In genomic region chr4:79897174-79897573, GRCh38 we compare ENCODE assay signal across 28 cellular contexts.
"Had no signal": no experiment of that assay in that cellular context is flagged by ENCODE, and none has a peak within 500 bp of the region (broad histone marks: within the 10 kb centered on the region; RNA-seq: fewer than 3 reads in every experiment).

No MANE protein-coding gene starts in this region.

- H3K36me3 ChIP-seq: left lung, lower lobe of right lung, ovary, prostate gland, stomach, thyroid gland, transverse colon, upper lobe of left lung, vagina had no signal

- H3K27me3 ChIP-seq: left lung, ovary, stomach, testis, thyroid gland, transverse colon, upper lobe of left lung, vagina had no signal

- H3K27ac ChIP-seq: left lung, lower lobe of right lung, ovary, skin epidermis, stomach, testis, thyroid gland, transverse colon, upper lobe of left lung, vagina had no signal

- DNase-seq: hypothalamus; immature natural killer cell; kidney; left colon; left lung; lower lobe of right lung; mammary epithelial cell; midbrain; mucosa of descending colon; naive thymus-derived CD4-positive, alpha-beta T cell; ovary; posterior cingulate gyrus; retina; stimulated activated CD4-positive, alpha-beta T cell treated with anti-CD3 and anti-CD28 coated beads, Interleukin-12 subunit alpha, Interleukin-12 subunit beta, amount 100 ng/mL, for 4 hours; stimulated activated CD4-positive, alpha-beta T cell treated with anti-CD3 and anti-CD28 coated beads, Interleukin-15, amount 100 ng/mL, for 24 hours; stimulated activated CD4-positive, alpha-beta T cell treated with anti-CD3 and anti-CD28 coated beads, Interleukin-2, amount 100 ng/mL, for 24 hours; stimulated activated CD4-positive, alpha-beta T cell treated with anti-CD3 and anti-CD28 coated beads, Interleukin-4, amount 100 ng/mL, for 1 hour; stimulated activated naive B cell treated with anti-CD40 and anti-IgM and Interleukin-4, amounts not matched to agents 10 μg/mL and 1 μg/mL and 100 μg/mL, for 72 hours; stimulated activated naive CD8-positive, alpha-beta T cell treated with anti-CD3 and anti-CD28 coated beads, Interleukin-15, Interleukin-2, amounts not matched to agents 100 U/mL and 50 U/mL, for 24 hours; stomach; testis; thyroid gland; transverse colon; upper lobe of left lung had no signal

- H3K4me1 ChIP-seq: left lung, lower lobe of right lung, prostate gland, stomach, testis, thyroid gland, transverse colon, upper lobe of left lung had no signal

- ATAC-seq: left colon; left lung; lower lobe of right lung; mucosa of descending colon; naive thymus-derived CD4-positive, alpha-beta T cell; natural killer cell treated with Interleukin-12 subunit alpha and Interleukin-12 subunit beta and Interleukin-15 and Interleukin-18, amount 100 ng/mL, for 72 hours; stimulated activated naive B cell treated with anti-CD40 and anti-IgM and Interleukin-4, amounts not matched to agents 10 μg/mL and 1 μg/mL and 100 μg/mL, for 72 hours; stimulated activated naive CD8-positive, alpha-beta T cell treated with anti-CD3 and anti-CD28 coated beads, Interleukin-15, Interleukin-2, amounts not matched to agents 100 U/mL and 50 U/mL, for 24 hours had no signal

- H3K4me3 ChIP-seq: left lung, lower lobe of right lung, mucosa of descending colon, ovary, prostate gland, skin epidermis, stomach, testis, thyroid gland, transverse colon, upper lobe of left lung, vagina had no signal

- H3K9me3 ChIP-seq: left lung, lower lobe of right lung, mucosa of descending colon, ovary, prostate gland, stomach, testis, thyroid gland, transverse colon, upper lobe of left lung, vagina had no signal
